In the genomic region with DNA sequence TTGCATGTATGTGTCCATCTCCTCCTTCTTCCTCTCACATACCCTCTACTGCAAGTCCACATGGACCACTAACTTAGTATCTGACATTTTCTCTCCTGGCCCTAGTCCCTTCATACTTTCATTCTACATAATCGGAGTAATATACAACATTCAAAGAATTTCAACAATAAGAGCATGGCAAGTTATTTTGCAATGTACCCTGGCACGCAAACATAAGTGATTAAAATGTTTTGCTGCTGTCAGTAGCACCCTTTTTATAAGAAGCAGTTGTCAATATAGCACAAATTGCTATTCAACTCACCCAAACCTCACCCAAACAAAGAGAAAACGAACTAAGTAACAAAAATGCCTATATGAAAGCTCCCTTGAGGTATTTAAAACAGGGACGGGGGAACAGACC, we compare ENCODE assay signal across 8 cellular contexts. TPM values are rescaled to one million over a fixed set of nuclear protein-coding genes. Genes with fewer than 3 reads are reported as not detected.
DNase-seq lines count a peak whose midpoint lies in the region; ATAC-seq and TF ChIP-seq lines count a peak whose summit lies in the region.

No MANE protein-coding gene starts in this region.

- H3K27me3 Mint-ChIP-seq in natural killer cell (ENCODE audit: low read depth in 2 of 2), result no peaks in the 10 kb centered on the region

- H3K4me3 Mint-ChIP-seq in natural killer cell, result peak overlapping the region; percentile 99

- H3K27ac Mint-ChIP-seq in natural killer cell, result peak overlapping the region; percentile 99

- H3K27ac ChIP-seq in BLaER1 (peak overlapping the region; percentile 100), ectodermal cell (ENCODE audit: insufficient read depth, low read depth, low read length, poor library complexity, severe bottlenecking) (no peak overlapping the region)

- H3K4me3 ChIP-seq in BLaER1, result peak overlapping the region; percentile 86
- peak overlapping the region; percentile 84 for H3K4me3 ChIP-seq in NB4 (ENCODE audit: low read depth, low read length)
- H3K4me3 ChIP-seq in ectodermal cell (ENCODE audit: insufficient read depth, low read depth, low read length), result peak overlapping the region; percentile 84

- no peaks in the 10 kb centered on the region for H3K36me3 Mint-ChIP-seq in natural killer cell

- DNase-seq in NB4 (ENCODE audit: low read depth) (no peak), natural killer cell (no peak), GM20000 (ENCODE audit: low spot score) (no peak)
- DNase-seq in central memory CD4-positive, alpha-beta T cell, result no peak

- no peaks in the 10 kb centered on the region for H3K9me3 ChIP-seq in BLaER1
- no peaks in the 10 kb centered on the region for H3K9me3 ChIP-seq in ectodermal cell (ENCODE audit: control insufficient read depth, low read length)

- H3K27me3 ChIP-seq in BLaER1 (no peaks in the 10 kb centered on the region), ectodermal cell (ENCODE audit: control insufficient read depth, insufficient read depth, low read length, poor library complexity, severe bottlenecking) (no peaks in the 10 kb centered on the region)

- intact Hi-C loops in natural killer cell (cut with micrococcal nuclease), result loop anchor here (2.0 kb wide), 1 partner anchor 14 kb away; no protein-coding TSS in a partner anchor

- no peak for TF ChIP-seq POLR2A in NB4 (IDR thresholded peaks at IDR 0.05; ENCODE audit: extremely low read depth, insufficient read length)

- peak overlapping the region; percentile 91 for H3K4me2 ChIP-seq in BLaER1

- TF ChIP-seq CTCF in NB4 (IDR thresholded peaks at IDR 0.05; ENCODE audit: low read depth, low read length) (no peak), natural killer cell (IDR thresholded peaks at IDR 0.05) (no peak), GM20000 (IDR thresholded peaks at IDR 0.05; ENCODE audit: extremely low read depth, missing control alignments) (no peak)

- H3K4me1 ChIP-seq in BLaER1, result peaks cover 21% of the 10 kb centered on the region
- peaks cover 17% of the 10 kb centered on the region for H3K4me1 ChIP-seq in ectodermal cell (ENCODE audit: control insufficient read depth, insufficient read depth, low read length)

- peaks cover 61 to 67% of the 10 kb centered on the region in 2 donors for H3K4me1 Mint-ChIP-seq in natural killer cell

- H3K9me3 Mint-ChIP-seq in natural killer cell, result no peaks in the 10 kb centered on the region

- peaks cover 19% of the 10 kb centered on the region for H4K20me1 ChIP-seq in BLaER1

- 29 to 38% methylated on average over 4 of the region's 4 CpGs for WGBS in ectodermal cell, 2 experiments

- ATAC-seq in natural killer cell (no peak), GM18907 (IDR thresholded peaks at IDR 0.05; ENCODE audit: unreplicated experiment) (no peak), GM19023 (IDR thresholded peaks at IDR 0.05; ENCODE audit: unreplicated experiment) (no peak)

- H3K36me3 ChIP-seq in BLaER1 (peaks cover 40% of the 10 kb centered on the region), ectodermal cell (ENCODE audit: control insufficient read depth, insufficient read depth, low read length) (no peaks in the 10 kb centered on the region)

- H3K9ac ChIP-seq in BLaER1, result peak overlapping the region; percentile 100

RNA-seq across cellular contexts. Expression of a gene that starts 1.8 kb away (rescaled TPM):
- 220 TPM for polyA plus RNA-seq in ectodermal cell (2013, experiment 1 of 4)
- polyA plus RNA-seq in ectodermal cell (2013, experiment 2 of 4), result 246 TPM
- polyA plus RNA-seq in ectodermal cell (2013, experiment 3 of 4), result 149 TPM
- 169 TPM for polyA plus RNA-seq in ectodermal cell (2013, experiment 4 of 4)
- total RNA-seq in natural killer cell, result 100 to 1,000 TPM; 126 to 180 (median 152) TPM
